ENCODE assay signal across 15 cellular contexts in genomic region chr1:193335797-193336428, GRCh38.
A peak's percentile ranks its signal among the peaks of the same experiment; 100 is the strongest.
DNase-seq lines count a peak whose midpoint lies in the region; TF ChIP-seq lines count a peak whose summit lies in the region.
"Had no signal": no experiment of that assay in that cellular context is flagged by ENCODE, and none has a peak within 500 bp of the region (broad histone marks: within the 10 kb centered on the region; RNA-seq: fewer than 3 reads in every experiment).

No MANE protein-coding gene starts in this region.

- peak; percentile 85 for DNase-seq in A172 (ENCODE audit: low spot score)
- peak; percentile 67 for DNase-seq in HCEC 1CT
- peak; percentile 65 to 70 for DNase-seq in cardiac fibroblast (ENCODE audit: low read depth in 2 of 2)
- peak; percentile 86 for DNase-seq in iris pigment epithelial cell (ENCODE audit: low read depth)
- no peak for DNase-seq in SIG-M5 treated with dmso at 0.1 percent for 504 hours (lab: John Stamatoyannopoulos, UW; ENCODE audit: unreplicated experiment)
- no peak for DNase-seq in activated naive CD4-positive, alpha-beta T cell treated with anti-CD3 and anti-CD28 coated beads, Interleukin-2, amount 50 U/mL, for 16 hours
- DNase-seq in NCI-H1436 (lab: John Stamatoyannopoulos, UW) = no peak
- no peak for DNase-seq in HuH-7.5 (ENCODE audit: low spot score)
- DNase-seq: activated CD4-positive, alpha-beta memory T cell treated with anti-CD3 and anti-CD28 coated beads, Interleukin-2, amount 10 ng/mL, durations not matched to agents 7 days and 5 days; aorta; KBM-7; naive B cell; NCI-H1105; transverse colon had no signal

- H3K4me3 ChIP-seq in cardiac fibroblast (replicated peaks in 1 of 2; ENCODE audit: low read depth in 2 of 2, low read length in 2 of 2) = no peak overlapping the region
- H3K4me3 ChIP-seq: HAP-1, transverse colon had no signal

- no peak for TF ChIP-seq CTCF in cardiac fibroblast (IDR thresholded peaks at IDR 0.05; ENCODE audit: low read depth, low read length)

Comparison
In these comparisons a context has a peak if more than half of its experiments do, and no peak if none do; other contexts are left out.
1. DNase-seq: peak in A172 (single experiment), HCEC 1CT (single experiment), cardiac fibroblast (2 of 2) and iris pigment epithelial cell (single experiment); none in SIG-M5 treated with dmso at 0.1 percent for 504 hours (single experiment), activated naive CD4-positive, alpha-beta T cell treated with anti-CD3 and anti-CD28 coated beads, Interleukin-2, amount 50 U/mL, for 16 hours (single experiment), NCI-H1436 (single experiment) and HuH-7.5 (single experiment).